12 cellular contexts compared by ENCODE assay signal in genomic region chr1:66521736-66522365, GRCh38. TPM values are rescaled to one million over a fixed set of nuclear protein-coding genes. Genes with fewer than 3 reads are reported as not detected.
A peak's percentile ranks its signal among the peaks of the same experiment; 100 is the strongest.
DNase-seq lines count a peak whose midpoint lies in the region; TF ChIP-seq lines count a peak whose summit lies in the region.
"Had no signal": no experiment of that assay in that cellular context is flagged by ENCODE, and none has a peak within 500 bp of the region (broad histone marks: within the 10 kb centered on the region; RNA-seq: fewer than 3 reads in every experiment).

No MANE protein-coding gene starts in this region.

- TF ChIP-seq CTCF in HFF-Myc (IDR thresholded peaks at IDR 0.05; ENCODE audit: low read depth, low read length, missing control alignments) = no peak
- no peak for TF ChIP-seq CTCF in WERI-Rb-1 (IDR thresholded peaks at IDR 0.05; ENCODE audit: low read depth, low read length)
- TF ChIP-seq CTCF in fibroblast of villous mesenchyme (IDR thresholded peaks at IDR 0.05; ENCODE audit: insufficient read depth, low read depth, low read length) = no peak

- peak overlapping the region; percentile 80 for H2AFZ ChIP-seq in ACC112 (ENCODE audit: low read length, unreplicated experiment)

- H3K27me3 ChIP-seq in ACC112 (ENCODE audit: insufficient read depth, low read length) (no peaks in the 10 kb centered on the region), WERI-Rb-1 (ENCODE audit: insufficient read depth, low read depth, severe bottlenecking) (no peaks in the 10 kb centered on the region)

- in situ Hi-C loops in KBM-7 (cut with MboI; ENCODE audit: low pct_unique_long_range_greater_than_20kb, low sequenced_read_pairs) = no loop called here

- H3K4me1 ChIP-seq in ACC112 (ENCODE audit: control insufficient read depth, insufficient read depth, low read length, unreplicated experiment) = peaks cover 19% of the 10 kb centered on the region

- H3K79me2 ChIP-seq in ACC112 (ENCODE audit: control insufficient read depth, insufficient read depth, low read length, unreplicated experiment) = no peaks in the 10 kb centered on the region

- H3K27ac ChIP-seq in ACC112 (ENCODE audit: low read depth, low read length) (peak overlapping the region; percentile 75), WERI-Rb-1 (peak overlapping the region; percentile 30)
- H3K27ac ChIP-seq: C4-2B, VCaP had no signal

- H3K36me3 ChIP-seq in ACC112 (ENCODE audit: insufficient read depth, low read length) = no peaks in the 10 kb centered on the region
- H3K36me3 ChIP-seq in WERI-Rb-1 = no peaks in the 10 kb centered on the region

- H3K4me3 ChIP-seq in ACC112 (ENCODE audit: low read depth, low read length) (peak overlapping the region; percentile 44; the same call in 1 of the 2 replicates), HFF-Myc (replicated peaks; ENCODE audit: low read depth, low read length) (no peak overlapping the region), WERI-Rb-1 (ENCODE audit: low read depth, low read length) (no peak overlapping the region), fibroblast of villous mesenchyme (ENCODE audit: low read depth, low read length) (no peak overlapping the region)

- peak; percentile 30 for DNase-seq in HFF-Myc (ENCODE audit: extremely low read depth, low read depth)
- DNase-seq in WERI-Rb-1 = no peak
- DNase-seq in fibroblast of villous mesenchyme (ENCODE audit: low read depth) = peak; percentile 90
- no peak for DNase-seq in KBM-7
- no peak for DNase-seq in effector CD8-positive, alpha-beta T cell (lab: John Stamatoyannopoulos, UW)
- DNase-seq in CD1c-positive myeloid dendritic cell (ENCODE audit: extremely low spot score) = no peak
- no peak for DNase-seq in globus pallidus (ENCODE audit: low spot score)
- DNase-seq: activated T-cell treated with anti-CD3 and anti-CD28 coated beads, Interleukin-2, amount 50 U/mL, for 1 hour; GOT3 had no signal

- H3K9me3 ChIP-seq in WERI-Rb-1 (ENCODE audit: severe bottlenecking) = no peaks in the 10 kb centered on the region

RNA-seq across cellular contexts. Expression of gene SGIP1, which starts 12.1 kb away (rescaled TPM):
- 98.9 and 180 TPM in 2 replicates for total RNA-seq in fibroblast of villous mesenchyme

Comparison
In these comparisons a context has a peak if more than half of its experiments do, and no peak if none do; other contexts are left out.
1. DNase-seq: peak in HFF-Myc (single experiment) and fibroblast of villous mesenchyme (single experiment); none in WERI-Rb-1 (single experiment), KBM-7 (single experiment), effector CD8-positive, alpha-beta T cell (single experiment), CD1c-positive myeloid dendritic cell (single experiment) and globus pallidus (single experiment).